In the genomic region with DNA sequence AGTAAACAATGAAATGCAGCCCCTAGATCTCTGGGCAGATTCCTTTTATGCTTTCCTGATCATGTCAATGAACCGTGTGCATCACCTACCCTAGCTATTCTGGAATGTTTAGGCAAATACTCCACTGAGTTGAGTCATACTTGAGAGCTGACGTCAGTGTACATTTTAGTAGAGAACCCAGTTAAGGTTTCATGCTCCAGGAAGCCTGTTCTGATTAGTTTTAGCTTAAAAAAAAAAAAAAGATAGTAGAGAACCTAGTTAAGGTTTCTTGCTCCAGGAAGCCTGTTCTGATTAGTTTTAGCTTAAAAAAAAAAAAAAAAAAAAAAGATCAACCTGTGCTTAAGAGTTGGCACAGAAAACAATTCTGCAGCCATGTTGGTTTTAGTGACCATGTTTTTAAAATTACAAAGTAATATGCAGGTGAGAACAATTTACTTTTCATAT, we compare ENCODE assay signal across 8 cellular contexts. TPM values are rescaled to one million over a fixed set of nuclear protein-coding genes. Genes with fewer than 3 reads are reported as not detected.
DNase-seq lines count a peak whose midpoint lies in the region; ATAC-seq and TF ChIP-seq lines count a peak whose summit lies in the region.

No MANE protein-coding gene starts in this region.

- ATAC-seq in activated CD8-positive, alpha-beta T cell treated with anti-CD3 and anti-CD28 coated beads for 36 hours = no peak
- ATAC-seq in natural killer cell (no peak), HG02852 (IDR thresholded peaks at IDR 0.05; ENCODE audit: unreplicated experiment) (no peak)

- H3K27me3 Mint-ChIP-seq in activated CD8-positive, alpha-beta T cell treated with anti-CD3 and anti-CD28 coated beads for 36 hours = peaks cover 2% of the 10 kb centered on the region
- H3K27me3 Mint-ChIP-seq in natural killer cell (ENCODE audit: low read depth in 2 of 2) = peaks cover 9 to 18% of the 10 kb centered on the region in 2 donors

- H3K4me3 ChIP-seq in GM12865 (ENCODE audit: low read depth, low read length) = no peak overlapping the region
- H3K4me3 ChIP-seq in retinal pigment epithelial cell (ENCODE audit: low read length) = no peak overlapping the region

- H3K27ac Mint-ChIP-seq in activated CD8-positive, alpha-beta T cell treated with anti-CD3 and anti-CD28 coated beads for 36 hours = no peak overlapping the region
- H3K27ac Mint-ChIP-seq in natural killer cell = no peak overlapping the region

- POLR2A ChIA-PET in activated CD8-positive, alpha-beta T cell treated with anti-CD3 and anti-CD28 coated beads for 36 hours (lab: Charles Lee) = no interaction called here

- CTCF ChIA-PET in activated CD8-positive, alpha-beta T cell treated with anti-CD3 and anti-CD28 coated beads for 36 hours (lab: Charles Lee) = no interaction called here

- H3K4me3 Mint-ChIP-seq in activated CD8-positive, alpha-beta T cell treated with anti-CD3 and anti-CD28 coated beads for 36 hours = no peak overlapping the region
- no peak overlapping the region for H3K4me3 Mint-ChIP-seq in natural killer cell

- no peaks in the 10 kb centered on the region for H3K36me3 Mint-ChIP-seq in activated CD8-positive, alpha-beta T cell treated with anti-CD3 and anti-CD28 coated beads for 36 hours (ENCODE audit: low read depth)
- no peaks in the 10 kb centered on the region for H3K36me3 Mint-ChIP-seq in natural killer cell

- no peaks in the 10 kb centered on the region for H3K9me3 Mint-ChIP-seq in activated CD8-positive, alpha-beta T cell treated with anti-CD3 and anti-CD28 coated beads for 36 hours
- no peaks in the 10 kb centered on the region for H3K9me3 Mint-ChIP-seq in natural killer cell

- intact Hi-C loops in activated CD8-positive, alpha-beta T cell treated with anti-CD3 and anti-CD28 coated beads for 36 hours (cut with micrococcal nuclease) = no loop called here
- intact Hi-C loops in natural killer cell (cut with micrococcal nuclease) = no loop called here

- TF ChIP-seq CTCF in GM12865 (IDR thresholded peaks at IDR 0.05; ENCODE audit: insufficient read depth, low read depth, low read length, missing control alignments) (no peak), retinal pigment epithelial cell (conservative IDR thresholded peaks at IDR 0.05; ENCODE audit: low read depth, low read length) (no peak), natural killer cell (IDR thresholded peaks at IDR 0.05) (no peak)
- no peak for TF ChIP-seq CTCF in activated CD8-positive, alpha-beta T cell treated with anti-CD3 and anti-CD28 coated beads for 36 hours (IDR thresholded peaks at IDR 0.05)

- DNase-seq in GM12865 (ENCODE audit: low read depth) (peak; percentile 34), RPMI7951 (ENCODE audit: low read depth) (peak; percentile 58), fibroblast of the conjunctiva (ENCODE audit: low read depth) (peak; percentile 45), retinal pigment epithelial cell (ENCODE audit: low read depth) (peak; percentile 75), natural killer cell (no peak), NCI-H187 treated with DMSO at 0.1 percent for 48 hours (lab: John Stamatoyannopoulos, UW) (no peak)
- no peak for DNase-seq in activated CD8-positive, alpha-beta T cell treated with anti-CD3 and anti-CD28 coated beads for 36 hours

- peaks cover 14% of the 10 kb centered on the region for H3K4me1 Mint-ChIP-seq in activated CD8-positive, alpha-beta T cell treated with anti-CD3 and anti-CD28 coated beads for 36 hours (ENCODE audit: low read depth)
- H3K4me1 Mint-ChIP-seq in natural killer cell = peaks cover 14% of the 10 kb centered on the region in 2 donors

RNA-seq across cellular contexts. Expression of a gene that starts 3.7 kb away (rescaled TPM):
- total RNA-seq in RPMI7951 (2014; rRNA removed; shearing (Covaris generic)) = 26.0 and 31.1 TPM in 2 replicates
- total RNA-seq in activated CD8-positive, alpha-beta T cell treated with anti-CD3 and anti-CD28 coated beads for 36 hours = 10 to 100 TPM; 17.1 to 18.3 TPM
- 10 to 100 TPM; 13.1 to 15.6 (median 14.1) TPM for total RNA-seq in natural killer cell

Comparison
In these comparisons a context has a peak if more than half of its experiments do, and no peak if none do; other contexts are left out.
1. DNase-seq: peak in GM12865 (single experiment), RPMI7951 (single experiment), fibroblast of the conjunctiva (single experiment) and retinal pigment epithelial cell (single experiment); none in activated CD8-positive, alpha-beta T cell treated with anti-CD3 and anti-CD28 coated beads for 36 hours (single experiment), natural killer cell (single experiment) and NCI-H187 treated with DMSO at 0.1 percent for 48 hours (single experiment).